ENCODE assay signal across 14 cellular contexts in genomic region chr12:108649126-108649525, GRCh38. TPM values are rescaled to one million over a fixed set of nuclear protein-coding genes. Genes with fewer than 3 reads are reported as not detected.
DNase-seq lines count a peak whose midpoint lies in the region; ATAC-seq and TF ChIP-seq lines count a peak whose summit lies in the region.
"Had no signal": no experiment of that assay in that cellular context is flagged by ENCODE, and none has a peak within 500 bp of the region (broad histone marks: within the 10 kb centered on the region; RNA-seq: fewer than 3 reads in every experiment).

No MANE protein-coding gene starts in this region.

- peaks cover 2% of the 10 kb centered on the region for H3K36me3 Mint-ChIP-seq in activated naive CD4-positive, alpha-beta T cell treated with anti-CD3 and anti-CD28 coated beads, Interleukin-2, amount 50 U/mL, for 24 hours
- H3K36me3 Mint-ChIP-seq in activated B cell treated with CpG ODN at 0.5 μM for 24 hours (ENCODE audit: low read depth) = peaks cover 78% of the 10 kb centered on the region

- no peak overlapping the region for H3K4me3 Mint-ChIP-seq in activated naive CD4-positive, alpha-beta T cell treated with anti-CD3 and anti-CD28 coated beads, Interleukin-2, amount 50 U/mL, for 24 hours
- H3K4me3 Mint-ChIP-seq in activated B cell treated with CpG ODN at 0.5 μM for 24 hours = no peak overlapping the region

- POLR2A ChIA-PET in activated B cell treated with CpG ODN at 0.5 μM for 24 hours (lab: Charles Lee) = interaction anchor here (0.7 to 1.0 kb wide), 2 partner anchors 9 to 14 kb away, joined by 3 to 4 read pairs; no protein-coding TSS in a partner anchor

- DNase-seq in activated naive CD4-positive, alpha-beta T cell treated with anti-CD3 and anti-CD28 coated beads, Interleukin-2, amount 50 U/mL, for 16 hours = no peak
- DNase-seq in activated B cell treated with CpG ODN at 0.5 μM for 24 hours = no peak
- peak; percentile 83 for DNase-seq in fibroblast of mammary gland (ENCODE audit: low read depth)
- DNase-seq in stimulated activated naive CD8-positive, alpha-beta T cell treated with anti-CD3 and anti-CD28 coated beads, Interleukin-15, Interleukin-2, amounts not matched to agents 100 U/mL and 50 U/mL, for 24 hours = no peak
- no peak for DNase-seq in SJCRH30
- DNase-seq in OCI-M1 (lab: John Stamatoyannopoulos, UW) = no peak
- no peak for DNase-seq in DMS79 (lab: John Stamatoyannopoulos, UW)
- DNase-seq: AML-193; erythroblast; GOT3; NCI-H2029; stimulated activated CD8-positive, alpha-beta memory T cell treated with anti-CD3 and anti-CD28 coated beads, Interleukin-4, amount 100 ng/mL, for 48 hours had no signal

- no peaks in the 10 kb centered on the region; the same call in 1 of the 2 replicates for H3K4me1 ChIP-seq in SJCRH30

- no peak overlapping the region for H3K27ac ChIP-seq in SJCRH30

- TF ChIP-seq CTCF in activated B cell treated with CpG ODN at 0.5 μM for 24 hours (IDR thresholded peaks at IDR 0.05) (no peak), fibroblast of mammary gland (conservative IDR thresholded peaks at IDR 0.05; ENCODE audit: control insufficient read depth, insufficient read depth, low read depth, low read length) (no peak)

- H3K27ac Mint-ChIP-seq in activated naive CD4-positive, alpha-beta T cell treated with anti-CD3 and anti-CD28 coated beads, Interleukin-2, amount 50 U/mL, for 24 hours = peak overlapping the region; percentile 53
- peak overlapping the region; percentile 26 for H3K27ac Mint-ChIP-seq in activated B cell treated with CpG ODN at 0.5 μM for 24 hours

- CTCF ChIA-PET in activated B cell treated with CpG ODN at 0.5 μM for 24 hours (lab: Charles Lee) = interaction anchor here (1.2 to 1.5 kb wide), 2 partner anchors 32 to 87 kb away, joined by 3 to 4 read pairs; partner anchors contain the start of gene ISCU

- no peak overlapping the region for H3K4me3 ChIP-seq in fibroblast of mammary gland (ENCODE audit: control insufficient read depth, low read depth, low read length)
- no peak overlapping the region for H3K4me3 ChIP-seq in SJCRH30

- peaks cover 46% of the 10 kb centered on the region for H3K4me1 Mint-ChIP-seq in activated naive CD4-positive, alpha-beta T cell treated with anti-CD3 and anti-CD28 coated beads, Interleukin-2, amount 50 U/mL, for 24 hours
- peaks cover 55% of the 10 kb centered on the region for H3K4me1 Mint-ChIP-seq in activated B cell treated with CpG ODN at 0.5 μM for 24 hours

- H3K36me3 ChIP-seq in SJCRH30 = peaks cover 54% of the 10 kb centered on the region

- no peaks in the 10 kb centered on the region for H3K27me3 ChIP-seq in SJCRH30

- no peaks in the 10 kb centered on the region for H3K9me3 Mint-ChIP-seq in activated naive CD4-positive, alpha-beta T cell treated with anti-CD3 and anti-CD28 coated beads, Interleukin-2, amount 50 U/mL, for 24 hours
- no peaks in the 10 kb centered on the region for H3K9me3 Mint-ChIP-seq in activated B cell treated with CpG ODN at 0.5 μM for 24 hours

- no peaks in the 10 kb centered on the region for H3K9me3 ChIP-seq in SJCRH30 (replicated peaks)

- no peaks in the 10 kb centered on the region for H3K27me3 Mint-ChIP-seq in activated naive CD4-positive, alpha-beta T cell treated with anti-CD3 and anti-CD28 coated beads, Interleukin-2, amount 50 U/mL, for 24 hours
- no peaks in the 10 kb centered on the region for H3K27me3 Mint-ChIP-seq in activated B cell treated with CpG ODN at 0.5 μM for 24 hours

- intact Hi-C loops in activated B cell treated with CpG ODN at 0.5 μM for 24 hours (cut with micrococcal nuclease) = no loop called here

- no peak for ATAC-seq in activated B cell treated with CpG ODN at 0.5 μM for 24 hours (ENCODE audit: low read depth)
- peak; percentile 79 for ATAC-seq in stimulated activated naive CD8-positive, alpha-beta T cell treated with anti-CD3 and anti-CD28 coated beads, Interleukin-15, Interleukin-2, amounts not matched to agents 100 U/mL and 50 U/mL, for 24 hours

RNA-seq across cellular contexts. Expression of gene SELPLG, which starts 15.4 kb away (rescaled TPM):
- total RNA-seq in activated B cell treated with CpG ODN at 0.5 μM for 24 hours = 1.8 and 2.0 TPM in 2 replicates
- 0.15 and 0.32 TPM in 2 replicates for total RNA-seq in SJCRH30 (2014; rRNA removed; shearing (Covaris generic))

RNA-seq across cellular contexts. Expression of gene TMEM119, which starts 51.2 kb away (rescaled TPM):
- not detected in 2 replicates for total RNA-seq in activated B cell treated with CpG ODN at 0.5 μM for 24 hours
- 19.1 TPM in 2 replicates for total RNA-seq in SJCRH30 (2014; rRNA removed; shearing (Covaris generic))
- total RNA-seq: SK-MEL-5 had no signal

Comparison
In these comparisons a context has a peak if more than half of its experiments do, and no peak if none do; other contexts are left out.
1. RNA of gene TMEM119, which starts 51.2 kb away (total RNA-seq): 19.1 TPM in SJCRH30; not detected in activated B cell treated with CpG ODN at 0.5 μM for 24 hours; every median in the first group is over 10 times any median in the second.